In the genomic region with DNA sequence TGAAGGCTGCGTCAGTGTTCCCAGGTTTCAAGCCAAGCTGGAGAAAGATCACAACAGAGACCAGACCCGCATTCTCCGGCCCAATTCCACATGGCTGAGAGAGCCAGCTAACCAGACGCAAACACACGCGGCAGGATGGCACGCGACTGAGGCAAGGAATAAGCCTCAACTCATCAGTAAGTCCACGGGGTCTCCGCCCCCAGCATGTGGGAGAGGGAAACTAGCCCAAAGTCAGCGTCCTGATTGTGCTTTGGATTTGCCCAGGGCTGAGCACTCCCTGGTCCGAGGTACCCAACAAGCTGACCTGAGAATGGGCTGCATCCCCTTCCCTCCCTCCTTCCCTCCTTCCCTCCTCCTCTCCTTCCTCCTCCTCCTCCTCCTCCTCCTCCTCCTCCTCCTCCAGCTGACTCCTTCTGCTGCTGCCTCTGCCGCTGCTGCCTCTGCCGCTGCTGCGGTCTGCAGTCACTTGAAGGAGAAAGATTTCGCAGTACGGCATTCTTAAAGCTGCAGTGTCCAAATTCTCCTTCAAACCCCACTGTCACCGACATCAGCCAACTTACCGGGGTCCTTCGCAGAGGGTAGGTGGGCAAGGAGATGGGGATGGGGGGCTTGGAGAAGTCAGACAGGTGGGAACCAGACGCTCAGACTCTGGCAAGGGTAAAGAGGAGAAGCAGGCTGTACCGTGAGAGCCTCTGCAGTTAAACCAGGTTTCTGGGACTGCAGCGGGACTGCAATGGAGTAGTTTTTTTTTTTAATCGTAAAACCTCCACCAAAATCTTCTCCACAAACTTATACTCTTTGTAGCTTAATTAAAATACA, we compare ENCODE assay signal across 9 cellular contexts. TPM values are rescaled to one million over a fixed set of nuclear protein-coding genes. Genes with fewer than 3 reads are reported as not detected.
DNase-seq lines count a peak whose midpoint lies in the region; ATAC-seq and TF ChIP-seq lines count a peak whose summit lies in the region.
"Had no signal": no experiment of that assay in that cellular context is flagged by ENCODE, and none has a peak within 500 bp of the region (broad histone marks: within the 10 kb centered on the region; RNA-seq: fewer than 3 reads in every experiment).

No MANE protein-coding gene starts in this region.

- H3K4me1 Mint-ChIP-seq in brain (peaks cover 58% of the 10 kb centered on the region), type B pancreatic cell (ENCODE audit: unreplicated experiment) (peaks cover 29% of the 10 kb centered on the region)

- H3K27ac Mint-ChIP-seq in brain: peak overlapping the region in 4 of 5 experiments; percentile 2 to 32 (median 21)
- no peak overlapping the region for H3K27ac Mint-ChIP-seq in type B pancreatic cell

- H3K36me3 Mint-ChIP-seq in brain (no peaks in the 10 kb centered on the region), type B pancreatic cell (no peaks in the 10 kb centered on the region)
- H3K36me3 Mint-ChIP-seq: IgD-negative memory B cell had no signal

- no peak overlapping the region for H3K27ac ChIP-seq in BLaER1 treated with 17β-estradiol and CSF1 and Interleukin-3, amounts not matched to agents 10 nM and 100 nM

- ATAC-seq in HG03342 (IDR thresholded peaks at IDR 0.05; ENCODE audit: unreplicated experiment): no peak
- ATAC-seq in HG02798 (IDR thresholded peaks at IDR 0.05; ENCODE audit: poor library complexity, unreplicated experiment): no peak

- peaks cover 69 to 83% (median 75%) of the 10 kb centered on the region in 11 experiments for H3K27me3 ChIP-seq in BLaER1 treated with 17β-estradiol and CSF1 and Interleukin-3, amounts not matched to agents 10 nM and 100 nM

- H4K20me1 ChIP-seq in BLaER1 treated with 17β-estradiol and CSF1 and Interleukin-3, amounts not matched to agents 10 nM and 100 nM: peaks cover 0 to 43% (median 12%) of the 10 kb centered on the region in 11 experiments; a peak in 12 of 22 replicates

- DNase-seq in Jurkat, Clone E6-1 (ENCODE audit: low read depth, low spot score): no peak
- peak; percentile 26 for DNase-seq in medulla oblongata (ENCODE audit: extremely low spot score)
- DNase-seq in type B pancreatic cell (ENCODE audit: extremely low spot score, unreplicated experiment): no peak
- no peak for DNase-seq in NCI-H146 (lab: John Stamatoyannopoulos, UW)

- peaks cover 28 to 48% (median 37%) of the 10 kb centered on the region in 10 experiments for H3K4me1 ChIP-seq in BLaER1 treated with 17β-estradiol and CSF1 and Interleukin-3, amounts not matched to agents 10 nM and 100 nM

- H3K9me3 Mint-ChIP-seq in brain (peaks cover 0 to 5% (median 0%) of the 10 kb centered on the region in 5 experiments), type B pancreatic cell (no peaks in the 10 kb centered on the region)
- H3K9me3 Mint-ChIP-seq: IgD-negative memory B cell had no signal

- peak overlapping the region; percentile 79 to 85 (median 84) for H3K4me3 Mint-ChIP-seq in brain
- H3K4me3 Mint-ChIP-seq in type B pancreatic cell: peak overlapping the region; percentile 78

- no peaks in the 10 kb centered on the region for H3K36me3 ChIP-seq in BLaER1 treated with 17β-estradiol and CSF1 and Interleukin-3, amounts not matched to agents 10 nM and 100 nM

- H3K9ac ChIP-seq in BLaER1 treated with 17β-estradiol and CSF1 and Interleukin-3, amounts not matched to agents 10 nM and 100 nM: no peak overlapping the region

- H3K4me2 ChIP-seq in BLaER1 treated with 17β-estradiol and CSF1 and Interleukin-3, amounts not matched to agents 10 nM and 100 nM: peak overlapping the region; percentile 29 to 90 (median 51); a peak in 19 of 22 replicates

- TF ChIP-seq CTCF in brain (conservative IDR thresholded peaks at IDR 0.05) (no peak), type B pancreatic cell (conservative IDR thresholded peaks at IDR 0.05) (no peak)

- peak overlapping the region in 4 of 10 experiments; percentile 7 to 45 (median 30); a peak in 5 of 20 replicates for H3K4me3 ChIP-seq in BLaER1 treated with 17β-estradiol and CSF1 and Interleukin-3, amounts not matched to agents 10 nM and 100 nM
- H3K4me3 ChIP-seq in Jurkat, Clone E6-1 (ENCODE audit: low read length): peak overlapping the region; percentile 17

- H3K27me3 Mint-ChIP-seq in brain: peaks cover 93% of the 10 kb centered on the region
- peaks cover 93% of the 10 kb centered on the region for H3K27me3 Mint-ChIP-seq in type B pancreatic cell

- no peaks in the 10 kb centered on the region for H3K9me3 ChIP-seq in BLaER1 treated with 17β-estradiol and CSF1 and Interleukin-3, amounts not matched to agents 10 nM and 100 nM (replicated peaks in 1 of 11)

RNA-seq across cellular contexts. Expression of gene H6PD, which starts 32.9 kb away (rescaled TPM):
- polyA plus RNA-seq in Jurkat, Clone E6-1 (2012; ENCODE audit: insufficient read depth, insufficient read length): 3.5 TPM
- 6.4 TPM for polyA plus RNA-seq in brain (ENCODE audit: insufficient read depth, low read depth, low replicate concordance)
- 18.7 and 26.1 TPM in 2 replicates for total RNA-seq in type B pancreatic cell (ENCODE audit: low replicate concordance)
